13 cellular contexts compared by ENCODE assay signal in genomic region chr6:3773696-3774298, GRCh38. TPM values are rescaled to one million over a fixed set of nuclear protein-coding genes. Genes with fewer than 3 reads are reported as not detected.
DNase-seq lines count a peak whose midpoint lies in the region; ATAC-seq and TF ChIP-seq lines count a peak whose summit lies in the region.
"Had no signal": no experiment of that assay in that cellular context is flagged by ENCODE, and none has a peak within 500 bp of the region (broad histone marks: within the 10 kb centered on the region; RNA-seq: fewer than 3 reads in every experiment).

No MANE protein-coding gene starts in this region.

- no peak overlapping the region for H3K27ac ChIP-seq in GM23248
- H3K27ac ChIP-seq: coronary artery, PC-9 had no signal

- no peak overlapping the region for H2AFZ ChIP-seq in GM23248
- H2AFZ ChIP-seq: PC-9 had no signal

- no peak for ATAC-seq in GM18909 (IDR thresholded peaks at IDR 0.05; ENCODE audit: poor library complexity, unreplicated experiment)
- ATAC-seq: activated CD4-positive, CD25-positive, alpha-beta regulatory T cell treated with anti-CD3 and anti-CD28 coated beads, Interleukin-2, amount 50 U/mL, for 24 hours; naive thymus-derived CD8-positive, alpha-beta T cell had no signal

- no peak for TF ChIP-seq CTCF in fibroblast of villous mesenchyme (IDR thresholded peaks at IDR 0.05; ENCODE audit: insufficient read depth, low read depth, low read length)

- H3K9me2 ChIP-seq in GM23248 (ENCODE audit: insufficient read depth), result no peaks in the 10 kb centered on the region

- no peaks in the 10 kb centered on the region for H4K20me1 ChIP-seq in GM23248 (ENCODE audit: insufficient read depth)

- H3K9ac ChIP-seq in GM23248, result no peak overlapping the region

- H3K4me1 ChIP-seq in GM23248 (ENCODE audit: insufficient read depth), result peaks cover 11% of the 10 kb centered on the region
- H3K4me1 ChIP-seq: HAP-1 had no signal

- no peaks in the 10 kb centered on the region for H3K36me3 ChIP-seq in GM23248 (ENCODE audit: low read depth)
- H3K36me3 ChIP-seq: HAP-1 had no signal

- no peaks in the 10 kb centered on the region for H3K27me3 ChIP-seq in GM23248 (replicated peaks; ENCODE audit: insufficient read depth)

- DNase-seq in GM23248, result peak; percentile 69
- DNase-seq in amniotic epithelial cell (ENCODE audit: low read depth), result peak; percentile 61
- DNase-seq in fibroblast of villous mesenchyme (ENCODE audit: low read depth), result peak; percentile 41
- peak; percentile 82 for DNase-seq in renal cortical epithelial cell (ENCODE audit: low read depth)
- DNase-seq in NCI-H2081 treated with DMSO at 0.1 percent for 48 hours (lab: John Stamatoyannopoulos, UW), result no peak
- DNase-seq in D341Med (ENCODE audit: low spot score), result no peak
- DNase-seq: glutamatergic neuron; naive thymus-derived CD8-positive, alpha-beta T cell; PC-9 had no signal

- no peaks in the 10 kb centered on the region for H3F3A ChIP-seq in GM23248 (ENCODE audit: insufficient read depth)

- in situ Hi-C loops in GM23248 (cut with MboI), result no loop called here

- H3K9me3 ChIP-seq in GM23248 (ENCODE audit: low read depth), result no peaks in the 10 kb centered on the region
- H3K9me3 ChIP-seq: HAP-1 had no signal

- WGBS in GM23248 (ENCODE audit: low coverage in 1 of 2, low lambda C conversion rate in 2 of 2, missing lambda C conversion rate in 2 of 2), 2 experiments, result 56% methylated on average over 7 of the region's 7 CpGs

- H3K4me3 ChIP-seq in GM23248 (no peak overlapping the region), fibroblast of villous mesenchyme (ENCODE audit: low read depth, low read length) (no peak overlapping the region)
- H3K4me3 ChIP-seq: coronary artery, HAP-1, PC-9 had no signal

- no peak overlapping the region for H3K4me2 ChIP-seq in GM23248 (ENCODE audit: unreplicated experiment)
- H3K4me2 ChIP-seq: PC-9 had no signal

- no peaks in the 10 kb centered on the region for H3K79me2 ChIP-seq in GM23248 (ENCODE audit: insufficient read depth)

RNA-seq across cellular contexts. Expression of gene PXDC1, which starts 22.3 kb away (rescaled TPM):
- total RNA-seq in GM23248 (2014; rRNA removed; shearing (Covaris generic)), result 167 and 192 TPM in 2 replicates
- 122 and 135 TPM in 2 replicates for polyA plus RNA-seq in GM23248 (2016; fragmentation: Nextera tagmentation; extraction: Ambion mirVana)
- total RNA-seq in fibroblast of villous mesenchyme (82.1 and 92.4 TPM in 2 replicates), renal cortical epithelial cell (29.0 and 62.0 TPM in 2 replicates)
- polyA plus RNA-seq: naive thymus-derived CD8-positive, alpha-beta T cell had no signal

Comparison
In these comparisons a context has a peak if more than half of its experiments do, and no peak if none do; other contexts are left out.
1. DNase-seq: peak in GM23248 (single experiment), amniotic epithelial cell (single experiment), fibroblast of villous mesenchyme (single experiment) and renal cortical epithelial cell (single experiment); none in NCI-H2081 treated with DMSO at 0.1 percent for 48 hours (single experiment) and D341Med (single experiment).